19 cellular contexts compared by ENCODE assay signal in the genomic region with DNA sequence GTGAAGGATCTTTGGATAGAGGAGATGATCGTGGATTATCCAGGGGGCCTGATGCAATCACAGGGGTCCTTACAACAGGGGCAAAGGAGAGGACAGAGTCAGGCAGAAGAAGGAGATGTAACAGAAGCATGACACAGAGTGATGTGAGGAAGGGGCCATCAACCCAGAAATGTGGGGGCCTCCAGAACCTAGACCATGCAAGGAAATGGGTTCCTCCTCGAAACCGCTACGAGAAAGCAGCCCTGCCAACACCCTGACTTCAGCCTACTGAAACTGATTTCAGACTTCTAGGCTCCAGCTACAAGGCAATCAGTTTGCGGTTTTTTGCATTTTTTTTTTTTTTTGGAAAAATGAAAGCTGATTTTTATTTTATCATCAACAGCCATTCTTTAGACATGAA.
"Had no signal": no experiment of that assay in that cellular context is flagged by ENCODE, and none has a peak within 500 bp of the region (broad histone marks: within the 10 kb centered on the region; RNA-seq: fewer than 3 reads in every experiment).

No MANE protein-coding gene starts in this region.

- ATAC-seq: left cardiac atrium; lower lobe of right lung; naive thymus-derived CD4-positive, alpha-beta T cell; upper lobe of right lung had no signal

- DNase-seq: effector memory CD4-positive, alpha-beta T cell; foreskin fibroblast; kidney; left ventricle myocardium inferior; lower lobe of right lung; naive thymus-derived CD4-positive, alpha-beta T cell; nephron progenitor cell; small intestine; stimulated activated CD4-positive, alpha-beta T cell treated with anti-CD3 and anti-CD28 coated beads, Interleukin-12 subunit alpha, Interleukin-12 subunit beta, amount 100 ng/mL, for 4 hours; stimulated activated CD4-positive, alpha-beta T cell treated with anti-CD3 and anti-CD28 coated beads, Interleukin-2, amount 100 ng/mL, for 48 hours; stimulated activated naive CD4-positive, alpha-beta T cell treated with Interleukin-2 at 50 U/mL for 16 hours; thyroid gland had no signal

- H3K4me3 ChIP-seq: esophagus muscularis mucosa, left ventricle myocardium inferior, lower lobe of right lung, suprapubic skin, thyroid gland, upper lobe of right lung, vagina had no signal

- H3K9me3 ChIP-seq: esophagus muscularis mucosa, left ventricle myocardium inferior, lower lobe of right lung, neutrophil, suprapubic skin, thyroid gland, upper lobe of right lung, vagina had no signal

- H3K27ac ChIP-seq: epithelial cell of prostate, esophagus muscularis mucosa, left ventricle myocardium inferior, lower lobe of right lung, neutrophil, suprapubic skin, upper lobe of right lung, vagina had no signal

- H3K27me3 ChIP-seq: esophagus muscularis mucosa, thyroid gland, upper lobe of right lung, vagina had no signal

- H3K36me3 ChIP-seq: esophagus muscularis mucosa, left ventricle myocardium inferior, lower lobe of right lung, neutrophil, suprapubic skin, thyroid gland, upper lobe of right lung, vagina had no signal
